1 cellular context compared by ENCODE assay signal in the genomic region with DNA sequence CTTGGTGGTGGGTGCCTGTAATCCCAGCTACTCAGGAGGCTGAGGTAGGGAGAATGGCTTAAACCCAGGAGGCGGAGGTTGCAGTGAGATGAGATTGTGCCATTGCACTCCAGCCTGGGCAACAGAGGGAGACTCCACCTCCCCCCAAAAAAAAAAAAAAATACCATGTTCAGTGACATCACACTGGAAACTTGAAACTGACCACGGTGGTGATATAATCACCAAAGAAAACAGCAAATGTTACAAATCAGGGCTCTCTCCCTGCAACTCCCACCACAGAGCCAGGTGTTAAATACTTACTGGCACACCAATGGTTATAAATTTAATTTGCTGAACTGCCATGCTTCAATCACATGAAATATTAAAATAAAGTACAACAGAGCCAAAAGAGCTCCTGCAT.
TF ChIP-seq lines count a peak whose summit lies in the region.

No MANE protein-coding gene starts in this region.

TF ChIP-seq in HEK293, 187 proteins besides CTCF, POLR2A, EP300 and RAD21 (continued from another document and continues in another):
- TF ChIP-seq ZSCAN18 (tag by site-specific recombination; IDR thresholded peaks at IDR 0.05), result peak; percentile 22; the same call in 1 of the 2 replicates
- peak; percentile 52; the same call in 1 of the 2 replicates for TF ChIP-seq GLI4 (tag by site-specific recombination; IDR thresholded peaks at IDR 0.05)
- TF ChIP-seq, protein P1, sequence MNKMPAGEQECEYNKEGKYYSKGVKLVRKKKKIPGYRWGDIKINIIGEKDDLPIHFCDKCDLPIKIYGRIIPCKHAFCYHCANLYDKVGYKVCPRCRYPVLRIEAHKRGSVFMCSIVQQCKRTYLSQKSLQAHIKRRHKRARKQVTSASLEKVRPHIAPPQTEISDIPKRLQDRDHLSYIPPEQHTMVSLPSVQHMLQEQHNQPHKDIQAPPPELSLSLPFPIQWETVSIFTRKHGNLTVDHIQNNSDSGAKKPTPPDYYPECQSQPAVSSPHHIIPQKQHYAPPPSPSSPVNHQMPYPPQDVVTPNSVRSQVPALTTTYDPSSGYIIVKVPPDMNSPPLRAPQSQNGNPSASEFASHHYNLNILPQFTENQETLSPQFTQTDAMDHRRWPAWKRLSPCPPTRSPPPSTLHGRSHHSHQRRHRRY (tag by site-specific recombination; IDR thresholded peaks at IDR 0.05), result 0 out of 2 replicates have a peak, but pooled peaks have one; percentile 25
- no peak for TF ChIP-seq ZBTB48 (tag by site-specific recombination; IDR thresholded peaks at IDR 0.05)
- TF ChIP-seq, protein P2, sequence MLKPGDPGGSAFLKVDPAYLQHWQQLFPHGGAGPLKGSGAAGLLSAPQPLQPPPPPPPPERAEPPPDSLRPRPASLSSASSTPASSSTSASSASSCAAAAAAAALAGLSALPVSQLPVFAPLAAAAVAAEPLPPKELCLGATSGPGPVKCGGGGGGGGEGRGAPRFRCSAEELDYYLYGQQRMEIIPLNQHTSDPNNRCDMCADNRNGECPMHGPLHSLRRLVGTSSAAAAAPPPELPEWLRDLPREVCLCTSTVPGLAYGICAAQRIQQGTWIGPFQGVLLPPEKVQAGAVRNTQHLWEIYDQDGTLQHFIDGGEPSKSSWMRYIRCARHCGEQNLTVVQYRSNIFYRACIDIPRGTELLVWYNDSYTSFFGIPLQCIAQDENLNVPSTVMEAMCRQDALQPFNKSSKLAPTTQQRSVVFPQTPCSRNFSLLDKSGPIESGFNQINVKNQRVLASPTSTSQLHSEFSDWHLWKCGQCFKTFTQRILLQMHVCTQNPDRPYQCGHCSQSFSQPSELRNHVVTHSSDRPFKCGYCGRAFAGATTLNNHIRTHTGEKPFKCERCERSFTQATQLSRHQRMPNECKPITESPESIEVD (tag by site-specific recombination; IDR thresholded peaks at IDR 0.05), result peak; percentile 86
- no peak for TF ChIP-seq ZNF114 (tag by site-specific recombination; IDR thresholded peaks at IDR 0.05)
- TF ChIP-seq SP2 (tag by site-specific recombination; IDR thresholded peaks at IDR 0.05), result peak; percentile 33; the same call in 1 of the 2 replicates
- TF ChIP-seq ZFHX2 (tag by site-specific recombination; conservative IDR thresholded peaks at IDR 0.05), result peak; percentile 48
- TF ChIP-seq, protein P3, sequence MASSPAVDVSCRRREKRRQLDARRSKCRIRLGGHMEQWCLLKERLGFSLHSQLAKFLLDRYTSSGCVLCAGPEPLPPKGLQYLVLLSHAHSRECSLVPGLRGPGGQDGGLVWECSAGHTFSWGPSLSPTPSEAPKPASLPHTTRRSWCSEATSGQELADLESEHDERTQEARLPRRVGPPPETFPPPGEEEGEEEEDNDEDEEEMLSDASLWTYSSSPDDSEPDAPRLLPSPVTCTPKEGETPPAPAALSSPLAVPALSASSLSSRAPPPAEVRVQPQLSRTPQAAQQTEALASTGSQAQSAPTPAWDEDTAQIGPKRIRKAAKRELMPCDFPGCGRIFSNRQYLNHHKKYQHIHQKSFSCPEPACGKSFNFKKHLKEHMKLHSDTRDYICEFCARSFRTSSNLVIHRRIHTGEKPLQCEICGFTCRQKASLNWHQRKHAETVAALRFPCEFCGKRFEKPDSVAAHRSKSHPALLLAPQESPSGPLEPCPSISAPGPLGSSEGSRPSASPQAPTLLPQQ (tag by site-specific recombination; IDR thresholded peaks at IDR 0.05), result no peak; the same call in none of the 2 replicates
- no peak for TF ChIP-seq AEBP2 (tag by site-specific recombination; IDR thresholded peaks at IDR 0.05; ENCODE audit: borderline replicate concordance)
- TF ChIP-seq YY1 (tag by site-specific recombination; IDR thresholded peaks at IDR 0.05), result no peak
- TF ChIP-seq ZNF530 (tag by site-specific recombination; IDR thresholded peaks at IDR 0.05; ENCODE audit: low read depth), result no peak
- TF ChIP-seq ZNF571 (tag by site-specific recombination; IDR thresholded peaks at IDR 0.05), result no peak
- peak; percentile 66; the same call in 1 of the 2 replicates for TF ChIP-seq ZNF488 (tag by site-specific recombination; IDR thresholded peaks at IDR 0.05)
- TF ChIP-seq ZNF777 (tag by site-specific recombination; IDR thresholded peaks at IDR 0.05; ENCODE audit: borderline replicate concordance), result no peak
- no peak for TF ChIP-seq ZNF510 (tag by site-specific recombination; IDR thresholded peaks at IDR 0.05; ENCODE audit: insufficient replicate concordance)
- no peak for TF ChIP-seq ZNF132 (tag by site-specific recombination; IDR thresholded peaks at IDR 0.05; ENCODE audit: borderline replicate concordance)
- TF ChIP-seq ZNF423 (tag by site-specific recombination; IDR thresholded peaks at IDR 0.05), result no peak
- peak; percentile 98 for TF ChIP-seq ZEB2 (tag by site-specific recombination; IDR thresholded peaks at IDR 0.05)
- TF ChIP-seq OVOL3 (tag by site-specific recombination; IDR thresholded peaks at IDR 0.05), result peak; percentile 83
- TF ChIP-seq ZNF366 (tag by site-specific recombination; conservative IDR thresholded peaks at IDR 0.05), result peak; percentile 83
- no peak for TF ChIP-seq ZNF658 (tag by site-specific recombination; IDR thresholded peaks at IDR 0.05)
- TF ChIP-seq, protein P4, sequence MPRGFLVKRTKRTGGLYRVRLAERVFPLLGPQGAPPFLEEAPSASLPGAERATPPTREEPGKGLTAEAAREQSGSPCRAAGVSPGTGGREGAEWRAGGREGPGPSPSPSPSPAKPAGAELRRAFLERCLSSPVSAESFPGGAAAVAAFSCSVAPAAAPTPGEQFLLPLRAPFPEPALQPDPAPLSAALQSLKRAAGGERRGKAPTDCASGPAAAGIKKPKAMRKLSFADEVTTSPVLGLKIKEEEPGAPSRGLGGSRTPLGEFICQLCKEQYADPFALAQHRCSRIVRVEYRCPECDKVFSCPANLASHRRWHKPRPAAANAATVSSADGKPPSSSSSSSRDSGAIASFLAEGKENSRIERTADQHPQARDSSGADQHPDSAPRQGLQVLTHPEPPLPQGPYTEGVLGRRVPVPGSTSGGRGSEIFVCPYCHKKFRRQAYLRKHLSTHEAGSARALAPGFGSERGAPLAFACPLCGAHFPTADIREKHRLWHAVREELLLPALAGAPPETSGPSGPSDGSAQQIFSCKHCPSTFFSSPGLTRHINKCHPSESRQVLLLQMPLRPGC (tag by site-specific recombination; IDR thresholded peaks at IDR 0.05), result peak; percentile 94
- TF ChIP-seq ZNF560 (tag by site-specific recombination; IDR thresholded peaks at IDR 0.05; ENCODE audit: borderline replicate concordance), result no peak
- no peak for TF ChIP-seq ZNF292 (tag by site-specific recombination; IDR thresholded peaks at IDR 0.05; ENCODE audit: borderline replicate concordance, low read depth)
- TF ChIP-seq ZNF211 (tag by site-specific recombination; IDR thresholded peaks at IDR 0.05; ENCODE audit: low read depth), result no peak
- TF ChIP-seq, protein P5, sequence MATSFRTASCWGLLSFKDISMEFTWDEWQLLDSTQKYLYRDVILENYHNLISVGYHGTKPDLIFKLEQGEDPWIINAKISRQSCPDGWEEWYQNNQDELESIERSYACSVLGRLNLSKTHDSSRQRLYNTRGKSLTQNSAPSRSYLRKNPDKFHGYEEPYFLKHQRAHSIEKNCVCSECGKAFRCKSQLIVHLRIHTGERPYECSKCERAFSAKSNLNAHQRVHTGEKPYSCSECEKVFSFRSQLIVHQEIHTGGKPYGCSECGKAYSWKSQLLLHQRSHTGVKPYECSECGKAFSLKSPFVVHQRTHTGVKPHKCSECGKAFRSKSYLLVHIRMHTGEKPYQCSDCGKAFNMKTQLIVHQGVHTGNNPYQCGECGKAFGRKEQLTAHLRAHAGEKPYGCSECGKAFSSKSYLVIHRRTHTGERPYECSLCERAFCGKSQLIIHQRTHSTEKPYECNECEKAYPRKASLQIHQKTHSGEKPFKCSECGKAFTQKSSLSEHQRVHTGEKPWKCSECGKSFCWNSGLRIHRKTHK (tag by site-specific recombination; IDR thresholded peaks at IDR 0.05), result no peak
- TF ChIP-seq, protein P6, sequence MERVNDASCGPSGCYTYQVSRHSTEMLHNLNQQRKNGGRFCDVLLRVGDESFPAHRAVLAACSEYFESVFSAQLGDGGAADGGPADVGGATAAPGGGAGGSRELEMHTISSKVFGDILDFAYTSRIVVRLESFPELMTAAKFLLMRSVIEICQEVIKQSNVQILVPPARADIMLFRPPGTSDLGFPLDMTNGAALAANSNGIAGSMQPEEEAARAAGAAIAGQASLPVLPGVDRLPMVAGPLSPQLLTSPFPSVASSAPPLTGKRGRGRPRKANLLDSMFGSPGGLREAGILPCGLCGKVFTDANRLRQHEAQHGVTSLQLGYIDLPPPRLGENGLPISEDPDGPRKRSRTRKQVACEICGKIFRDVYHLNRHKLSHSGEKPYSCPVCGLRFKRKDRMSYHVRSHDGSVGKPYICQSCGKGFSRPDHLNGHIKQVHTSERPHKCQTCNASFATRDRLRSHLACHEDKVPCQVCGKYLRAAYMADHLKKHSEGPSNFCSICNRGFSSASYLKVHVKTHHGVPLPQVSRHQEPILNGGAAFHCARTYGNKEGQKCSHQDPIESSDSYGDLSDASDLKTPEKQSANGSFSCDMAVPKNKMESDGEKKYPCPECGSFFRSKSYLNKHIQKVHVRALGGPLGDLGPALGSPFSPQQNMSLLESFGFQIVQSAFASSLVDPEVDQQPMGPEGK (tag by site-specific recombination; IDR thresholded peaks at IDR 0.05), result peak; percentile 91
- TF ChIP-seq FEZF1 (tag by site-specific recombination; IDR thresholded peaks at IDR 0.05), result peak; percentile 88
- TF ChIP-seq, protein P7, sequence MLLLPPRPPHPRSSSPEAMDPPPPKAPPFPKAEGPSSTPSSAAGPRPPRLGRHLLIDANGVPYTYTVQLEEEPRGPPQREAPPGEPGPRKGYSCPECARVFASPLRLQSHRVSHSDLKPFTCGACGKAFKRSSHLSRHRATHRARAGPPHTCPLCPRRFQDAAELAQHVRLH (tag by site-specific recombination; IDR thresholded peaks at IDR 0.05), result peak; percentile 82; the same call in 1 of the 2 replicates
- peak; percentile 98 for TF ChIP-seq PRDM10 (tag by site-specific recombination; IDR thresholded peaks at IDR 0.05)
- TF ChIP-seq SCRT2 (tag by site-specific recombination; IDR thresholded peaks at IDR 0.05), result no peak
- peak; percentile 74 for TF ChIP-seq ZNF2 (tag by site-specific recombination; IDR thresholded peaks at IDR 0.05)
- TF ChIP-seq SCRT1 (tag by site-specific recombination; IDR thresholded peaks at IDR 0.05; ENCODE audit: borderline replicate concordance), result no peak
- peak; percentile 97 for TF ChIP-seq ZXDB (tag by site-specific recombination; IDR thresholded peaks at IDR 0.05)
- TF ChIP-seq ZNF19 (tag by site-specific recombination; IDR thresholded peaks at IDR 0.05; ENCODE audit: low read depth), result no peak
- 0 out of 2 replicates have a peak, but pooled peaks have one; percentile 53 for TF ChIP-seq ZNF600 (tag by site-specific recombination; IDR thresholded peaks at IDR 0.05)
- no peak for TF ChIP-seq ZNF768 (tag by site-specific recombination; IDR thresholded peaks at IDR 0.05)
- peak; percentile 64 for TF ChIP-seq ZNF558 (tag by site-specific recombination; IDR thresholded peaks at IDR 0.05)
- no peak for TF ChIP-seq ZNF140 (tag by site-specific recombination; IDR thresholded peaks at IDR 0.05)
- TF ChIP-seq MYNN (tag by site-specific recombination; IDR thresholded peaks at IDR 0.05; ENCODE audit: borderline replicate concordance), result no peak
- no peak for TF ChIP-seq ZFP41 (tag by site-specific recombination; IDR thresholded peaks at IDR 0.05; ENCODE audit: borderline replicate concordance)
